Comparison of ENCODE assay signal across 29 cellular contexts in the genomic region with DNA sequence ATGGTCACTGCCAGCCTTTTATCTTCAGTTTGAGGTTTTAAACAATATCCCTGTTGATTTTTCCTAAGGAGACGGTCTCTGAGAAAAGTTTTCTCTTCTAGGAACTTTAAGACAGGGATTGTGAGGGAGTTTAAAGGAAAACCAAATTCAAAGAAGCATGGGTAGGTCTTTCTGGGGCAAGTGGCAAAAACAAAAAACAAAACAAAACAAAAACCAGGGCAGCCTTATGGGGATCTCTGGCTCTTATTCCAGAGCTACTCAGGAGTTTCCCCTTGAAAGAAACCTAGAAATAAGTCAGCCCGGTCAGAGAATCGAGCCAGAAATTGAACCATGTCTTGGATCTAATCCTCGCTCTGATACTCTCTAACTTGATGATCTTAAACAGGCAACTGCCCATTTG.
"Had no signal": no experiment of that assay in that cellular context is flagged by ENCODE, and none has a peak within 500 bp of the region (broad histone marks: within the 10 kb centered on the region; RNA-seq: fewer than 3 reads in every experiment).

No MANE protein-coding gene starts in this region.

- H2AFZ ChIP-seq: hepatocyte had no signal

- DNase-seq: colonic mucosa; cortex of kidney; dermis blood vessel endothelial cell; dorsolateral prefrontal cortex; effector CD4-positive, alpha-beta T cell; effector CD8-positive, alpha-beta T cell; effector memory CD4-positive, alpha-beta T cell; effector memory CD8-positive, alpha-beta T cell; endodermal cell; erythroblast; esophagus squamous epithelium; foreskin fibroblast; foreskin keratinocyte; foreskin melanocyte; gastrocnemius medialis; glutamatergic neuron; heart left ventricle; heart right ventricle had no signal

- H3K27ac Mint-ChIP-seq: dendritic cell treated with granulocyte-macrophage colony-stimulating factor and Interleukin-4, amounts not matched to agents 40 ng/mL and 50 ng/mL, for 4 days; effector memory CD8-positive, alpha-beta T cell; endodermal cell had no signal

- H3K9me3 ChIP-seq: colonic mucosa, esophagus muscularis mucosa, esophagus squamous epithelium, gastrocnemius medialis, gastroesophageal sphincter, heart left ventricle, heart right ventricle had no signal

- H3K27me3 Mint-ChIP-seq: dendritic cell treated with granulocyte-macrophage colony-stimulating factor and Interleukin-4, amounts not matched to agents 40 ng/mL and 50 ng/mL, for 4 days; effector memory CD8-positive, alpha-beta T cell had no signal

- FAIRE-seq: colon, endometrium, endothelial cell of umbilical vein, frontal cortex had no signal

- H3K36me3 ChIP-seq: colonic mucosa, esophagus muscularis mucosa, esophagus squamous epithelium, gastrocnemius medialis, heart left ventricle, heart right ventricle had no signal

- ATAC-seq: effector memory CD8-positive, alpha-beta T cell; esophagus mucosa; foreskin keratinocyte; gastrocnemius medialis; gastroesophageal sphincter; heart left ventricle; heart right ventricle had no signal

- H3K4me1 ChIP-seq: colonic mucosa, esophagus muscularis mucosa, esophagus squamous epithelium, foreskin keratinocyte, gastrocnemius medialis, gastroesophageal sphincter, heart right ventricle had no signal

- H3K9me3 Mint-ChIP-seq: dendritic cell treated with granulocyte-macrophage colony-stimulating factor and Interleukin-4, amounts not matched to agents 40 ng/mL and 50 ng/mL, for 4 days; endodermal cell had no signal

- H3K79me2 ChIP-seq: hepatocyte had no signal

- H3K4me3 ChIP-seq: colonic mucosa, coronary artery, dorsolateral prefrontal cortex, esophagus muscularis mucosa, esophagus squamous epithelium, gastrocnemius medialis, gastroesophageal sphincter, heart left ventricle, heart right ventricle, hepatocyte had no signal

- H3K4me3 Mint-ChIP-seq: dendritic cell treated with granulocyte-macrophage colony-stimulating factor and Interleukin-4, amounts not matched to agents 40 ng/mL and 50 ng/mL, for 4 days; effector memory CD8-positive, alpha-beta T cell; endodermal cell had no signal

- H3K4me2 ChIP-seq: hepatocyte had no signal

- H3K27ac ChIP-seq: colonic mucosa, coronary artery, dorsolateral prefrontal cortex, epithelial cell of prostate, esophagus muscularis mucosa, esophagus squamous epithelium, foreskin keratinocyte, gastrocnemius medialis, gastroesophageal sphincter, heart left ventricle, heart right ventricle, hepatocyte had no signal

- H3K27me3 ChIP-seq: colonic mucosa, dorsolateral prefrontal cortex, esophagus muscularis mucosa, esophagus squamous epithelium, foreskin keratinocyte, gastrocnemius medialis, gastroesophageal sphincter, heart left ventricle, heart right ventricle had no signal
